29 cellular contexts compared by ENCODE assay signal in the genomic region with DNA sequence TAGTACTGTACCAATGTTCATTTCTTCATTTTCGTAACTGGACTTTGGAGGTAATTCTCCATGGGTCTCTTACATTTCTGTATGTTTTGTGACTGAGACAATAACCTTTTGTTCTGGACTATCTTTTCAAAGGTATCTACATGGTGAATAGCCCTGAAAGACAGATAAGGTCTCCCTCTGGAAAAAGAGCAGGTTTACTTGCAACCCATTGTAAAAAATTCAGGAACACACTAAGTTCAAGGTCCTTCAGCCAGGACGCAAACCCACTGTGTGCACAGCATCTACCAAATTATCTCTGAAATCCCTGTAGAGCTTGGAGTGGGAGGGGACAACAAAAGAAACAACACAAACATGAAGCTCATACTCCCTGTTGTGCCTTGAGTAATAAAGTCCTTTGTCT.
"Had no signal": no experiment of that assay in that cellular context is flagged by ENCODE, and none has a peak within 500 bp of the region (broad histone marks: within the 10 kb centered on the region; RNA-seq: fewer than 3 reads in every experiment).

No MANE protein-coding gene starts in this region.

- H3K36me3 ChIP-seq: suprapubic skin, thoracic aorta, thyroid gland, tibial artery, transverse colon, upper lobe of left lung, upper lobe of right lung, uterus, vagina had no signal

- H3K27me3 ChIP-seq: stomach, suprapubic skin, testis, thyroid gland, tibial artery, tibial nerve, transverse colon, upper lobe of left lung, upper lobe of right lung, uterus, vagina had no signal

- H3K9me3 ChIP-seq: stomach, suprapubic skin, testis, thoracic aorta, thyroid gland, tibial artery, upper lobe of left lung, upper lobe of right lung, uterus, vagina had no signal

- H3K27me3 Mint-ChIP-seq: stimulated activated memory B cell treated with anti-CD40 and anti-IgM and Interleukin-4, amounts not matched to agents 10 μg/mL and 1 μg/mL and 100 μg/mL, for 72 hours; stimulated activated naive B cell treated with anti-CD40 and anti-IgM and Interleukin-4, amounts not matched to agents 10 μg/mL and 1 μg/mL and 100 μg/mL, for 72 hours; stimulated activated naive CD8-positive, alpha-beta T cell treated with anti-CD3 and anti-CD28 coated beads, Interleukin-15, amount 100 ng/mL, for 72 hours; stimulated activated naive CD8-positive, alpha-beta T cell treated with anti-CD3 and anti-CD28 coated beads, Interleukin-15, Interleukin-2, amounts not matched to agents 100 ng/mL and 50 ng/mL, for 24 hours; type B pancreatic cell had no signal

- ATAC-seq: stimulated activated effector memory CD8-positive, alpha-beta T cell treated with anti-CD3 and anti-CD28 coated beads, Interleukin-12 subunit alpha, Interleukin-12 subunit beta, amount 100 ng/mL, for 72 hours; stimulated activated memory B cell treated with anti-CD40 and anti-IgM and Interleukin-4, amounts not matched to agents 10 μg/mL and 1 μg/mL and 100 μg/mL, for 72 hours; stimulated activated naive B cell treated with anti-CD40 and anti-IgM and Interleukin-4, amounts not matched to agents 10 μg/mL and 1 μg/mL and 100 μg/mL, for 72 hours; stimulated activated naive CD8-positive, alpha-beta T cell treated with anti-CD3 and anti-CD28 coated beads, Interleukin-15, amount 100 ng/mL, for 72 hours; stimulated activated naive CD8-positive, alpha-beta T cell treated with anti-CD3 and anti-CD28 coated beads, Interleukin-15, Interleukin-2, amounts not matched to agents 100 U/mL and 50 U/mL, for 24 hours; upper lobe of right lung had no signal

- H3K27ac ChIP-seq: stomach, suprapubic skin, testis, thoracic aorta, thyroid gland, tibial artery, tibial nerve, transverse colon, upper lobe of left lung, upper lobe of right lung, uterus, vagina had no signal

- DNase-seq: stimulated activated CD4-positive, alpha-beta T cell treated with anti-CD3 and anti-CD28 coated beads, Interleukin-2, amount 100 ng/mL, for 48 hours; stimulated activated CD4-positive, alpha-beta T cell treated with anti-CD3 and anti-CD28 coated beads, Interleukin-4, amount 100 ng/mL, for 1 hour; stimulated activated CD4-positive, alpha-beta T cell treated with anti-CD3 and anti-CD28 coated beads, Interleukin-4, amount 100 ng/mL, for 24 hours; stimulated activated CD4-positive, alpha-beta T cell treated with anti-CD3 and anti-CD28 coated beads, Interleukin-4, amount 100 ng/mL, for 4 hours; stimulated activated CD8-positive, alpha-beta memory T cell treated with anti-CD3 and anti-CD28 coated beads, Interleukin-4, amount 100 ng/mL, for 48 hours; stimulated activated naive B cell treated with anti-CD40 and anti-IgM and Interleukin-4, amounts not matched to agents 10 μg/mL and 1 μg/mL and 100 μg/mL, for 72 hours; stimulated activated naive CD4-positive, alpha-beta T cell; stimulated activated naive CD4-positive, alpha-beta T cell treated with Interleukin-2 at 50 U/mL for 16 hours; stimulated activated naive CD8-positive, alpha-beta T cell treated with anti-CD3 and anti-CD28 coated beads, Interleukin-15, amount 100 ng/mL, for 72 hours; stimulated activated naive CD8-positive, alpha-beta T cell treated with anti-CD3 and anti-CD28 coated beads, Interleukin-15, Interleukin-2, amounts not matched to agents 100 U/mL and 50 U/mL, for 24 hours; stomach; substantia nigra; testis; thyroid gland; tibial artery; transverse colon; trophoblast cell; upper lobe of left lung; upper lobe of right lung; uterus had no signal

- H3K27ac Mint-ChIP-seq: stimulated activated effector memory CD8-positive, alpha-beta T cell treated with anti-CD3 and anti-CD28 coated beads, Interleukin-12 subunit alpha, Interleukin-12 subunit beta, amount 100 ng/mL, for 72 hours; stimulated activated memory B cell treated with anti-CD40 and anti-IgM and Interleukin-4, amounts not matched to agents 10 μg/mL and 1 μg/mL and 100 μg/mL, for 72 hours; stimulated activated naive B cell treated with anti-CD40 and anti-IgM and Interleukin-4, amounts not matched to agents 10 μg/mL and 1 μg/mL and 100 μg/mL, for 72 hours; stimulated activated naive CD8-positive, alpha-beta T cell treated with anti-CD3 and anti-CD28 coated beads, Interleukin-15, amount 100 ng/mL, for 72 hours; stimulated activated naive CD8-positive, alpha-beta T cell treated with anti-CD3 and anti-CD28 coated beads, Interleukin-15, Interleukin-2, amounts not matched to agents 100 ng/mL and 50 ng/mL, for 24 hours; type B pancreatic cell had no signal

- H3K4me3 ChIP-seq: stomach, suprapubic skin, testis, thoracic aorta, thyroid gland, tibial artery, tibial nerve, transverse colon, upper lobe of left lung, upper lobe of right lung, uterus, vagina had no signal

- H3K4me1 Mint-ChIP-seq: stimulated activated effector memory CD8-positive, alpha-beta T cell treated with anti-CD3 and anti-CD28 coated beads, Interleukin-12 subunit alpha, Interleukin-12 subunit beta, amount 100 ng/mL, for 72 hours had no signal

- FAIRE-seq: urothelium cell line had no signal

- H3K4me3 Mint-ChIP-seq: stimulated activated effector memory CD8-positive, alpha-beta T cell treated with anti-CD3 and anti-CD28 coated beads, Interleukin-12 subunit alpha, Interleukin-12 subunit beta, amount 100 ng/mL, for 72 hours; stimulated activated memory B cell treated with anti-CD40 and anti-IgM and Interleukin-4, amounts not matched to agents 10 μg/mL and 1 μg/mL and 100 μg/mL, for 72 hours; stimulated activated naive B cell treated with anti-CD40 and anti-IgM and Interleukin-4, amounts not matched to agents 10 μg/mL and 1 μg/mL and 100 μg/mL, for 72 hours; stimulated activated naive CD8-positive, alpha-beta T cell treated with anti-CD3 and anti-CD28 coated beads, Interleukin-15, amount 100 ng/mL, for 72 hours; stimulated activated naive CD8-positive, alpha-beta T cell treated with anti-CD3 and anti-CD28 coated beads, Interleukin-15, Interleukin-2, amounts not matched to agents 100 ng/mL and 50 ng/mL, for 24 hours; type B pancreatic cell had no signal

- H3K4me1 ChIP-seq: stomach, suprapubic skin, testis, thyroid gland, tibial artery, tibial nerve, transverse colon, upper lobe of left lung, upper lobe of right lung, uterus, vagina had no signal

- H3K36me3 Mint-ChIP-seq: stimulated activated effector memory CD8-positive, alpha-beta T cell treated with anti-CD3 and anti-CD28 coated beads, Interleukin-12 subunit alpha, Interleukin-12 subunit beta, amount 100 ng/mL, for 72 hours had no signal
